Comparison of ENCODE assay signal across 10 cellular contexts in genomic region chr17:37650419-37651003, GRCh38. TPM values are rescaled to one million over a fixed set of nuclear protein-coding genes. Genes with fewer than 3 reads are reported as not detected.
DNase-seq lines count a peak whose midpoint lies in the region; ATAC-seq and TF ChIP-seq lines count a peak whose summit lies in the region.
"Had no signal": no experiment of that assay in that cellular context is flagged by ENCODE, and none has a peak within 500 bp of the region (broad histone marks: within the 10 kb centered on the region; RNA-seq: fewer than 3 reads in every experiment).

No MANE protein-coding gene starts in this region.

- in situ Hi-C loops in brain microvascular endothelial cell (cut with HindIII; ENCODE audit: low pct_ligation_motif_present, low sequenced_read_pairs): no loop called here

- H3K4me1 ChIP-seq in mesenchymal stem cell (ENCODE audit: control insufficient read depth, insufficient read depth, low read depth, low read length): peaks cover 1% of the 10 kb centered on the region
- H3K4me1 ChIP-seq in tibial nerve: no peaks in the 10 kb centered on the region
- H3K4me1 ChIP-seq: SJCRH30 had no signal

- no peak overlapping the region for H3K14ac ChIP-seq in mesenchymal stem cell (ENCODE audit: low read length in 2 of 2)

- no peak overlapping the region for H2AK5ac ChIP-seq in mesenchymal stem cell (ENCODE audit: low read length, severe bottlenecking)

- no peaks in the 10 kb centered on the region for H3K9me3 ChIP-seq in mesenchymal stem cell (ENCODE audit: control insufficient read depth, low read length)
- no peaks in the 10 kb centered on the region for H3K9me3 ChIP-seq in tibial nerve
- H3K9me3 ChIP-seq: SJCRH30 had no signal

- ATAC-seq in GM19463 (IDR thresholded peaks at IDR 0.05; ENCODE audit: unreplicated experiment): no peak

- no peak for TF ChIP-seq POLR2A in tibial nerve (IDR thresholded peaks at IDR 0.05)

- no peak overlapping the region for H2BK15ac ChIP-seq in mesenchymal stem cell (ENCODE audit: low read depth, poor library complexity, severe bottlenecking)

- no peak overlapping the region for H3K18ac ChIP-seq in mesenchymal stem cell (ENCODE audit: low read depth in 1 of 2, low read length in 2 of 2)

- H3K36me3 ChIP-seq in brain microvascular endothelial cell (replicated peaks) (no peaks in the 10 kb centered on the region), mesenchymal stem cell (ENCODE audit: control insufficient read depth in 1 of 2, insufficient read depth in 2 of 2, low read depth in 1 of 2, low read length in 2 of 2) (no peaks in the 10 kb centered on the region), tibial nerve (no peaks in the 10 kb centered on the region)
- H3K36me3 ChIP-seq: SJCRH30 had no signal

- H2AFZ ChIP-seq in mesenchymal stem cell (ENCODE audit: low read depth, low read length): no peak overlapping the region

- no peak overlapping the region for H3K4ac ChIP-seq in mesenchymal stem cell (ENCODE audit: low read depth in 1 of 2, low read length in 2 of 2)

- no peak overlapping the region for H2BK120ac ChIP-seq in mesenchymal stem cell (ENCODE audit: low read depth, low read length)

- no peak overlapping the region for H2BK5ac ChIP-seq in mesenchymal stem cell (ENCODE audit: low read depth, low read length, poor library complexity, severe bottlenecking)

- H4K8ac ChIP-seq in mesenchymal stem cell (ENCODE audit: low read length): no peak overlapping the region

- no peak overlapping the region for H4K91ac ChIP-seq in mesenchymal stem cell (ENCODE audit: low read length)

- no peak overlapping the region for H3K27ac ChIP-seq in brain microvascular endothelial cell
- H3K27ac ChIP-seq in mesenchymal stem cell (ENCODE audit: low read length, poor library complexity, severe bottlenecking): no peak overlapping the region
- H3K27ac ChIP-seq in tibial nerve: no peak overlapping the region
- H3K27ac ChIP-seq: SJCRH30 had no signal

- TF ChIP-seq EP300 in tibial nerve (IDR thresholded peaks at IDR 0.05): no peak

- H3K4me3 ChIP-seq in brain microvascular endothelial cell (ENCODE audit: low read depth, low read length) (no peak overlapping the region), mesenchymal stem cell (ENCODE audit: insufficient read depth in 1 of 2, low read depth in 1 of 2, low read length in 2 of 2) (no peak overlapping the region), tibial nerve (no peak overlapping the region)
- H3K4me3 ChIP-seq: lung, SJCRH30 had no signal

- H3K9ac ChIP-seq in mesenchymal stem cell (ENCODE audit: low read length): no peak overlapping the region

- no peaks in the 10 kb centered on the region for H3K79me1 ChIP-seq in mesenchymal stem cell (replicated peaks; ENCODE audit: low read length, poor library complexity, severe bottlenecking)

- DNase-seq in GM03348 (ENCODE audit: low spot score) (peak; percentile 63), NAMALWA (ENCODE audit: low spot score) (peak; percentile 15), brain microvascular endothelial cell (peak; percentile 40), mesenchymal stem cell (peak; percentile 69), tibial nerve (ENCODE audit: low spot score in 2 of 2) (no peak), NCI-H524 treated with DMSO at 0.1 percent for 48 hours (lab: John Stamatoyannopoulos, UW) (no peak)
- no peak for DNase-seq in stimulated activated CD4-positive, alpha-beta T cell treated with anti-CD3 and anti-CD28 coated beads, Interleukin-1b, Interleukin-23, amount 100 ng/mL, for 48 hours

- 46% methylated on average over 4 of the region's 6 CpGs for WGBS in mesenchymal stem cell
- 51 to 53% methylated on average over 6 of the region's 6 CpGs for WGBS in tibial nerve, 2 donors

- H3K27me3 ChIP-seq in brain microvascular endothelial cell (replicated peaks) (no peaks in the 10 kb centered on the region), mesenchymal stem cell (ENCODE audit: control insufficient read depth in 1 of 2, insufficient read depth in 1 of 2, low read length in 2 of 2) (peaks cover 0 to 25% of the 10 kb centered on the region in 2 experiments), tibial nerve (peaks cover 0 to 32% of the 10 kb centered on the region in 2 donors)

- no peak overlapping the region for H3K23ac ChIP-seq in mesenchymal stem cell (ENCODE audit: low read length in 2 of 2)

- no peak overlapping the region for H3K4me2 ChIP-seq in mesenchymal stem cell (ENCODE audit: low read length, poor library complexity, severe bottlenecking)

- H2BK12ac ChIP-seq in mesenchymal stem cell (ENCODE audit: low read length in 2 of 2): no peak overlapping the region

- TF ChIP-seq CTCF in brain microvascular endothelial cell (IDR thresholded peaks at IDR 0.05; ENCODE audit: low read depth, low read length, missing control alignments) (peak; percentile 68), tibial nerve (IDR thresholded peaks at IDR 0.05) (no peak)

RNA-seq across cellular contexts. Expression of gene DDX52, which starts 7.3 kb away (rescaled TPM):
- polyA plus RNA-seq in mesenchymal stem cell (2013, experiment 1 of 2): 27.2 TPM
- polyA plus RNA-seq in mesenchymal stem cell (2013, experiment 2 of 2): 28.6 TPM
- 10 to 100 TPM; 12.4 to 26.1 (median 14.5) TPM for total RNA-seq in tibial nerve

RNA-seq across cellular contexts. Expression of gene SYNRG, which starts 41.3 kb away (rescaled TPM):
- 18.9 TPM for polyA plus RNA-seq in mesenchymal stem cell (2013, experiment 1 of 2)
- polyA plus RNA-seq in mesenchymal stem cell (2013, experiment 2 of 2): 17.9 TPM
- 10 to 100 TPM; 26.8 to 42.3 (median 31.1) TPM for total RNA-seq in tibial nerve

Comparison
In these comparisons a context has a peak if more than half of its experiments do, and no peak if none do; other contexts are left out.
1. DNase-seq: peak in GM03348 (single experiment), NAMALWA (single experiment), brain microvascular endothelial cell (single experiment) and mesenchymal stem cell (single experiment); none in tibial nerve (0 of 2), stimulated activated CD4-positive, alpha-beta T cell treated with anti-CD3 and anti-CD28 coated beads, Interleukin-1b, Interleukin-23, amount 100 ng/mL, for 48 hours (single experiment) and NCI-H524 treated with DMSO at 0.1 percent for 48 hours (single experiment).